Comparison of ENCODE assay signal across 11 cellular contexts in genomic region chr20:57654998-57655811, GRCh38. TPM values are rescaled to one million over a fixed set of nuclear protein-coding genes. Genes with fewer than 3 reads are reported as not detected.
DNase-seq lines count a peak whose midpoint lies in the region; ATAC-seq and TF ChIP-seq lines count a peak whose summit lies in the region.
"Had no signal": no experiment of that assay in that cellular context is flagged by ENCODE, and none has a peak within 500 bp of the region (broad histone marks: within the 10 kb centered on the region; RNA-seq: fewer than 3 reads in every experiment).

No MANE protein-coding gene starts in this region.

- H3K14ac ChIP-seq in trophoblast cell (ENCODE audit: low read length): no peak overlapping the region

- H3K4ac ChIP-seq in trophoblast cell (ENCODE audit: low read depth, low read length): no peak overlapping the region

- H3K23ac ChIP-seq in trophoblast cell (ENCODE audit: low read length): no peak overlapping the region

- H3K4me1 ChIP-seq in Peyer's patch (peaks cover 0 to 19% (median 4%) of the 10 kb centered on the region in 4 donors), trophoblast cell (ENCODE audit: control insufficient read depth in 1 of 2, insufficient read depth in 2 of 2, low read length in 2 of 2) (peaks cover 16 to 18% of the 10 kb centered on the region in 2 experiments)

- H3K79me1 ChIP-seq in trophoblast cell (ENCODE audit: low read length): no peaks in the 10 kb centered on the region

- TF ChIP-seq POLR2A in Peyer's patch (IDR thresholded peaks at IDR 0.05): no peak

- H4K12ac ChIP-seq in trophoblast cell (ENCODE audit: low read depth, low read length): no peak overlapping the region

- H3K36me3 ChIP-seq in Peyer's patch: peaks cover 0 to 29% (median 0%) of the 10 kb centered on the region in 3 donors
- H3K36me3 ChIP-seq in trophoblast cell (ENCODE audit: control insufficient read depth in 1 of 2, insufficient read depth in 2 of 2, low read length in 2 of 2): peaks cover 73 to 75% of the 10 kb centered on the region in 2 experiments
- H3K36me3 ChIP-seq: neutrophil had no signal

- H3K4me3 ChIP-seq in Peyer's patch (no peak overlapping the region), trophoblast cell (ENCODE audit: low read depth, low read length) (no peak overlapping the region)

- H3K9me3 ChIP-seq in Peyer's patch: no peaks in the 10 kb centered on the region
- no peaks in the 10 kb centered on the region for H3K9me3 ChIP-seq in trophoblast cell (ENCODE audit: insufficient read depth, low read depth, low read length)
- H3K9me3 ChIP-seq: neutrophil had no signal

- no peak overlapping the region for H3K9ac ChIP-seq in trophoblast cell (ENCODE audit: low read length)

- DNase-seq in GM03348 (ENCODE audit: low spot score) (peak; percentile 7), Peyer's patch (peak; percentile 8 to 43 (median 36)), epidermal melanocyte (ENCODE audit: insufficient read length, low spot score) (peak; percentile 18), trophoblast cell (no peak), HCEC 1CT (no peak), NCI-H1092 (lab: John Stamatoyannopoulos, UW) (no peak)
- DNase-seq in effector CD8-positive, alpha-beta T cell (lab: John Stamatoyannopoulos, UW): no peak
- DNase-seq: amniotic stem cell, SIG-M5 had no signal

- H2BK5ac ChIP-seq in trophoblast cell (ENCODE audit: low read depth, low read length, poor library complexity): no peak overlapping the region

- ATAC-seq in HG02852 (IDR thresholded peaks at IDR 0.05; ENCODE audit: unreplicated experiment): no peak

- no peak overlapping the region for H2AFZ ChIP-seq in trophoblast cell (ENCODE audit: insufficient read depth, low read length, poor library complexity)

- TF ChIP-seq CTCF in Peyer's patch (IDR thresholded peaks at IDR 0.05): no peak

- no peak overlapping the region for H2BK120ac ChIP-seq in trophoblast cell (ENCODE audit: insufficient read depth, low read length, poor library complexity)

- no peak overlapping the region for H3K27ac ChIP-seq in Peyer's patch
- no peak overlapping the region for H3K27ac ChIP-seq in trophoblast cell (ENCODE audit: low read depth, low read length)
- H3K27ac ChIP-seq: neutrophil had no signal

- H3K79me2 ChIP-seq in trophoblast cell (ENCODE audit: control insufficient read depth, insufficient read depth, low read length, poor library complexity): no peaks in the 10 kb centered on the region

- no peak overlapping the region for H3K4me2 ChIP-seq in trophoblast cell (ENCODE audit: low read length)

- no peak overlapping the region for H2AK5ac ChIP-seq in trophoblast cell (ENCODE audit: low read length)

- H3K18ac ChIP-seq in trophoblast cell (ENCODE audit: low read length): no peak overlapping the region

- no peak overlapping the region for H4K8ac ChIP-seq in trophoblast cell (ENCODE audit: low read depth, low read length)

- no peaks in the 10 kb centered on the region for H3K27me3 ChIP-seq in Peyer's patch
- H3K27me3 ChIP-seq in trophoblast cell (ENCODE audit: insufficient read depth, low read length): no peaks in the 10 kb centered on the region

- peak overlapping the region; percentile 20 for H4K91ac ChIP-seq in trophoblast cell (ENCODE audit: low read depth, low read length)

- WGBS in trophoblast cell (ENCODE audit: extremely low coverage, insufficient coverage, insufficient read length): no CpG with 5 or more reads among the region's 22 CpGs

- no peak overlapping the region for H2BK12ac ChIP-seq in trophoblast cell (ENCODE audit: low read length)

RNA-seq across cellular contexts. Expression of gene ZBP1, which starts 35.0 kb away (rescaled TPM):
- total RNA-seq in Peyer's patch: 10 to 100 TPM in 1 of 4 donors, 1 to 10 TPM in 2, not detected in 1; 2.3 to 14.0 (median 9.8) TPM
- polyA plus RNA-seq in trophoblast cell (2013): not detected in 2 replicates

RNA-seq across cellular contexts. Expression of gene PMEPA1, which starts 54.6 kb away (rescaled TPM):
- total RNA-seq in Peyer's patch: 1 to 10 TPM; 3.3 to 5.5 (median 4.6) TPM
- polyA plus RNA-seq in trophoblast cell (2013): 43.9 and 46.9 TPM in 2 replicates

Comparison
In these comparisons a context has a peak if more than half of its experiments do, and no peak if none do; other contexts are left out.
1. DNase-seq: peak in GM03348 (single experiment), Peyer's patch (3 of 3) and epidermal melanocyte (single experiment); none in trophoblast cell (0 of 2), effector CD8-positive, alpha-beta T cell (single experiment), HCEC 1CT (single experiment) and NCI-H1092 (single experiment).